Comparison of ENCODE assay signal across 8 cellular contexts in the genomic region with DNA sequence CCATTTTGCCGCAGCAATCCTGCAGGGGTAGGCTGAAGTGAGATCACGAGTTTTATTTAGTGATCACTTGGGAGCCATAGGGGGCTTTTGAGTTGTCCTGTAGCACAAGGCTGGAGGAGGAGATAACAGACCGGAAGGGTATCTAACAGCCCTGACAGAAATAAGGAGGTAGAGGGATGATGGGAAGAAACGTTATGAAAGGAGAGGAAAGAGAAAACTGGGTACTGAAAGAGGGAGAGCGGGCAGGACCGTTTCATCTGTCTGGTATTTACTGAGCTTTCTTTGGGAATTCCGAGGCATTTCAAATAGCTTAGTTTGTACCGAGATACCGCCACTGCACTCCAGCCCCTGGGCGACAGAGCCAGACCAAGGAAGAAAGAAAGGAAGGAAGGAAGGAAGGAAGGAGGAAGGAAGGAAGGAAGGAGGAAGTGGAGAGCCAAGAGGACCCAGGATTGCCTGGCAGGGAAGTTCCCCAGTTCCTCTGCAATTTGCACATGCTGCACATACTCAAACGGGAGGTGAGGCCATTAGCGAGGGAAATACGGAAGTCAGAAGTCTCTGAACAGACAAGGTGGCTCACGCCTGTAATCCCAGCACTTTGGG. TPM values are rescaled to one million over a fixed set of nuclear protein-coding genes. Genes with fewer than 3 reads are reported as not detected.
DNase-seq lines count a peak whose midpoint lies in the region; ATAC-seq and TF ChIP-seq lines count a peak whose summit lies in the region.

No MANE protein-coding gene starts in this region.

- H3K27me3 ChIP-seq in thoracic aorta (replicated peaks; ENCODE audit: insufficient read depth), result no peaks in the 10 kb centered on the region

- H3K4me1 ChIP-seq in thoracic aorta (ENCODE audit: control insufficient read depth in 1 of 2, low read depth in 2 of 2), result peaks cover 12 to 21% of the 10 kb centered on the region in 2 donors

- no peak for DNase-seq in AG09309 (ENCODE audit: low read depth)
- DNase-seq in activated T-helper 1 cell treated with anti-CD3 and anti-CD28 coated beads, Interleukin-12 subunit alpha, Interleukin-12 subunit beta, Interleukin-2, Interleukin-4 antibody, amounts not matched to agents 30 ng/mL and 10 ng/mL and 1 ng/mL, durations not matched to agents 14 hours and 24 hours and 36 hours (ENCODE audit: low spot score), result no peak
- no peak for DNase-seq in immature natural killer cell
- no peak for DNase-seq in thoracic aorta (ENCODE audit: low spot score)
- DNase-seq in putamen (ENCODE audit: low spot score), result no peak
- no peak for DNase-seq in NCI-H510A treated with DMSO at 0.1 percent for 48 hours (lab: John Stamatoyannopoulos, UW)
- DNase-seq in GM10266 (ENCODE audit: extremely low spot score), result no peak

- H3K27ac ChIP-seq in thoracic aorta, result peak overlapping the region; percentile 75 to 79

- peaks cover 18% of the 10 kb centered on the region for H3K4me1 Mint-ChIP-seq in activated T-helper 1 cell treated with anti-CD3 and anti-CD28 coated beads, Interleukin-12 subunit alpha, Interleukin-12 subunit beta, Interleukin-2, Interleukin-4 antibody, amounts not matched to agents 30 ng/mL and 10 ng/mL and 1 ng/mL, durations not matched to agents 14 hours and 24 hours and 36 hours (ENCODE audit: low read depth)
- H3K4me1 Mint-ChIP-seq in immature natural killer cell, result peaks cover 31 to 36% of the 10 kb centered on the region in 2 donors

- H3K27me3 Mint-ChIP-seq in activated T-helper 1 cell treated with anti-CD3 and anti-CD28 coated beads, Interleukin-12 subunit alpha, Interleukin-12 subunit beta, Interleukin-2, Interleukin-4 antibody, amounts not matched to agents 30 ng/mL and 10 ng/mL and 1 ng/mL, durations not matched to agents 14 hours and 24 hours and 36 hours (ENCODE audit: insufficient read depth), result peaks cover 11% of the 10 kb centered on the region
- H3K27me3 Mint-ChIP-seq in immature natural killer cell (ENCODE audit: low read depth in 3 of 3), result peaks cover 2 to 4% (median 3%) of the 10 kb centered on the region in 3 donors

- H3K9me3 ChIP-seq in thoracic aorta, result no peaks in the 10 kb centered on the region

- intact Hi-C loops in activated T-helper 1 cell treated with anti-CD3 and anti-CD28 coated beads, Interleukin-12 subunit alpha, Interleukin-12 subunit beta, Interleukin-2, Interleukin-4 antibody, amounts not matched to agents 30 ng/mL and 10 ng/mL and 1 ng/mL, durations not matched to agents 14 hours and 24 hours and 36 hours (cut with micrococcal nuclease), result loop anchor here (1.0 to 2.0 kb wide), 7 partner anchors 31 to 97 kb away; a partner anchor contains a TSS

- H3K4me3 Mint-ChIP-seq in activated T-helper 1 cell treated with anti-CD3 and anti-CD28 coated beads, Interleukin-12 subunit alpha, Interleukin-12 subunit beta, Interleukin-2, Interleukin-4 antibody, amounts not matched to agents 30 ng/mL and 10 ng/mL and 1 ng/mL, durations not matched to agents 14 hours and 24 hours and 36 hours, result peak overlapping the region; percentile 81
- H3K4me3 Mint-ChIP-seq in immature natural killer cell, result peak overlapping the region; percentile 84 to 96 (median 90)

- H3K9me3 Mint-ChIP-seq in activated T-helper 1 cell treated with anti-CD3 and anti-CD28 coated beads, Interleukin-12 subunit alpha, Interleukin-12 subunit beta, Interleukin-2, Interleukin-4 antibody, amounts not matched to agents 30 ng/mL and 10 ng/mL and 1 ng/mL, durations not matched to agents 14 hours and 24 hours and 36 hours, result no peaks in the 10 kb centered on the region
- no peaks in the 10 kb centered on the region for H3K9me3 Mint-ChIP-seq in immature natural killer cell

- H3K4me3 ChIP-seq in AG09309 (ENCODE audit: control insufficient read depth, low read depth, low read length) (peak overlapping the region; percentile 74), thoracic aorta (peak overlapping the region; percentile 86)

- no peaks in the 10 kb centered on the region for H3K36me3 Mint-ChIP-seq in activated T-helper 1 cell treated with anti-CD3 and anti-CD28 coated beads, Interleukin-12 subunit alpha, Interleukin-12 subunit beta, Interleukin-2, Interleukin-4 antibody, amounts not matched to agents 30 ng/mL and 10 ng/mL and 1 ng/mL, durations not matched to agents 14 hours and 24 hours and 36 hours (ENCODE audit: low read depth)
- H3K36me3 Mint-ChIP-seq in immature natural killer cell, result peaks cover 0 to 6% (median 4%) of the 10 kb centered on the region in 3 donors

- no peaks in the 10 kb centered on the region for H3K36me3 ChIP-seq in thoracic aorta

- H3K27ac Mint-ChIP-seq in activated T-helper 1 cell treated with anti-CD3 and anti-CD28 coated beads, Interleukin-12 subunit alpha, Interleukin-12 subunit beta, Interleukin-2, Interleukin-4 antibody, amounts not matched to agents 30 ng/mL and 10 ng/mL and 1 ng/mL, durations not matched to agents 14 hours and 24 hours and 36 hours, result no peak overlapping the region
- peak overlapping the region; percentile 76 to 96 (median 86) for H3K27ac Mint-ChIP-seq in immature natural killer cell

- ATAC-seq in GM21717 (IDR thresholded peaks at IDR 0.05; ENCODE audit: unreplicated experiment) (peak; percentile 16), thoracic aorta (ENCODE audit: insufficient number of reproducible peaks, low FRiP score, low read depth) (no peak)

- TF ChIP-seq CTCF in AG09309 (IDR thresholded peaks at IDR 0.05; ENCODE audit: control insufficient read depth, insufficient read depth, low read depth, low read length, missing control alignments), result no peak
- no peak for TF ChIP-seq CTCF in thoracic aorta (IDR thresholded peaks at IDR 0.05)
- TF ChIP-seq CTCF in GM10266 (IDR thresholded peaks at IDR 0.05; ENCODE audit: control insufficient read depth, insufficient read depth, low read depth, missing control alignments), result no peak

RNA-seq across cellular contexts. Expression of a gene that starts 0.9 kb away (rescaled TPM):
- total RNA-seq in activated T-helper 1 cell treated with anti-CD3 and anti-CD28 coated beads, Interleukin-12 subunit alpha, Interleukin-12 subunit beta, Interleukin-2, Interleukin-4 antibody, amounts not matched to agents 30 ng/mL and 10 ng/mL and 1 ng/mL, durations not matched to agents 14 hours and 24 hours and 36 hours, result 3.5 TPM in 2 replicates
- 10 to 100 TPM; 24.3 to 27.7 (median 26.1) TPM for polyA plus RNA-seq in immature natural killer cell
- 10 to 100 TPM; 30.5 to 70.8 TPM for total RNA-seq in thoracic aorta

RNA-seq across cellular contexts. Expression of a gene that starts 43.7 kb away (rescaled TPM):
- total RNA-seq in activated T-helper 1 cell treated with anti-CD3 and anti-CD28 coated beads, Interleukin-12 subunit alpha, Interleukin-12 subunit beta, Interleukin-2, Interleukin-4 antibody, amounts not matched to agents 30 ng/mL and 10 ng/mL and 1 ng/mL, durations not matched to agents 14 hours and 24 hours and 36 hours, result 18.5 and 19.9 TPM in 2 replicates
- 10 to 100 TPM; 32.8 to 57.9 (median 36.2) TPM for polyA plus RNA-seq in immature natural killer cell
- 10 to 100 TPM; 27.6 to 31.7 TPM for total RNA-seq in thoracic aorta

RNA-seq across cellular contexts. Expression of a gene that starts 44.2 kb away (rescaled TPM):
- not detected in 2 replicates for total RNA-seq in activated T-helper 1 cell treated with anti-CD3 and anti-CD28 coated beads, Interleukin-12 subunit alpha, Interleukin-12 subunit beta, Interleukin-2, Interleukin-4 antibody, amounts not matched to agents 30 ng/mL and 10 ng/mL and 1 ng/mL, durations not matched to agents 14 hours and 24 hours and 36 hours
- polyA plus RNA-seq in immature natural killer cell, result 10 to 100 TPM in 1 of 3 donors, 1 to 10 TPM in 2; 7.4 to 10.7 (median 9.5) TPM
- total RNA-seq in thoracic aorta, result under 1 TPM in 1 of 2 donors, not detected in 1; 0.41 TPM
